ENCODE assay signal across 19 cellular contexts in the genomic region with DNA sequence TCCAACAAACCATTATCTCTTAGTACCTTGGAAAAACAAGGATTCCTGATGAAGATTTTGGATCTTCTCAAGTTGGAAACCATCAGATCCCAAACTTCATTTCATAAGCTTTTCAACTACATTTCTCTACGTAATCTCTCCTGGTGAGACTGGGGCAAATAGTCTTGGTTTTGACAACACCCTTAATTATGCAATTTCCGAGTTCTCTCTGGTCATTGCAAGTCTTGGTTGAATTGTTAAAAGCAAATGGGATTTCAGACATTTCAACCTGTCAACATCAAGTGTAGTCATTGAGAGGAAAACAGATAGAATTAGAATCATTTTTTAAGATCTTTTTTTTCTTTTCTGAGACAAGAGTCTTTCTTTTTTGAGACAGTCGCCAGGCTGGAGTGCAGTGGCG. TPM values are rescaled to one million over a fixed set of nuclear protein-coding genes. Genes with fewer than 3 reads are reported as not detected.
A peak's percentile ranks its signal among the peaks of the same experiment; 100 is the strongest.
DNase-seq lines count a peak whose midpoint lies in the region; ATAC-seq, FAIRE-seq and TF ChIP-seq lines count a peak whose summit lies in the region.
"Had no signal": no experiment of that assay in that cellular context is flagged by ENCODE, and none has a peak within 500 bp of the region (broad histone marks: within the 10 kb centered on the region; RNA-seq: fewer than 3 reads in every experiment).

No MANE protein-coding gene starts in this region.

- H3K4me3 Mint-ChIP-seq in CD8-positive, alpha-beta T cell: no peak overlapping the region
- H3K4me3 Mint-ChIP-seq: IgD-negative memory B cell had no signal

- ATAC-seq in CD8-positive, alpha-beta T cell: no peak
- ATAC-seq: activated naive CD4-positive, alpha-beta T cell treated with anti-CD3 and anti-CD28 coated beads, Interleukin-2, amount 50 U/mL, for 72 hours; left lung; right cardiac atrium had no signal

- CTCF ChIA-PET in CD8-positive, alpha-beta T cell (lab: Charles Lee): no interaction called here

- H3K27me3 Mint-ChIP-seq in CD8-positive, alpha-beta T cell (ENCODE audit: low read depth): no peaks in the 10 kb centered on the region

- H3K27me3 ChIP-seq in CD8-positive, alpha-beta T cell (ENCODE audit: insufficient read depth, low read length): no peaks in the 10 kb centered on the region
- no peaks in the 10 kb centered on the region for H3K27me3 ChIP-seq in spleen (replicated peaks in 1 of 7)
- no peaks in the 10 kb centered on the region for H3K27me3 ChIP-seq in mesenchymal stem cell (ENCODE audit: control insufficient read depth in 1 of 2, insufficient read depth in 1 of 2, low read length in 2 of 2)
- H3K27me3 ChIP-seq: left lung, ovary, Peyer's patch had no signal

- H3K36me3 Mint-ChIP-seq in CD8-positive, alpha-beta T cell: peaks cover 16% of the 10 kb centered on the region
- H3K36me3 Mint-ChIP-seq: IgD-negative memory B cell had no signal

- no peak for FAIRE-seq in GM12891 (lab: Jason Lieb, UNC)
- FAIRE-seq: H54 had no signal

- no peak overlapping the region for H3K4me2 ChIP-seq in mesenchymal stem cell (ENCODE audit: low read length, poor library complexity, severe bottlenecking)
- H3K4me2 ChIP-seq: SK-N-SH had no signal

- peaks cover 2% of the 10 kb centered on the region for H3K79me1 ChIP-seq in mesenchymal stem cell (replicated peaks; ENCODE audit: low read length, poor library complexity, severe bottlenecking)

- H3K9me3 ChIP-seq in CD8-positive, alpha-beta T cell (ENCODE audit: low read length): no peaks in the 10 kb centered on the region
- H3K9me3 ChIP-seq in spleen: no peaks in the 10 kb centered on the region
- H3K9me3 ChIP-seq in mesenchymal stem cell (ENCODE audit: control insufficient read depth, low read length): no peaks in the 10 kb centered on the region
- H3K9me3 ChIP-seq: left lung, ovary, Peyer's patch, SK-N-SH had no signal

- no peak overlapping the region for H2BK12ac ChIP-seq in mesenchymal stem cell (ENCODE audit: low read length in 2 of 2)

- H3K14ac ChIP-seq in mesenchymal stem cell (ENCODE audit: low read length in 2 of 2): no peak overlapping the region

- TF ChIP-seq POLR2A in spleen (IDR thresholded peaks at IDR 0.05): no peak
- TF ChIP-seq POLR2A in GM12891 (IDR thresholded peaks at IDR 0.05; ENCODE audit: low read depth, low read length): no peak

- H3K27ac ChIP-seq in CD8-positive, alpha-beta T cell (ENCODE audit: low read depth, low read length): no peak overlapping the region
- H3K27ac ChIP-seq in epithelial cell of prostate (peak overlapping the region; percentile 70), spleen (peak overlapping the region in 6 of 8 donors; percentile 43 to 95 (median 94)), mesenchymal stem cell (ENCODE audit: low read length, poor library complexity, severe bottlenecking) (no peak overlapping the region)
- H3K27ac ChIP-seq: Peyer's patch had no signal

- no peaks in the 10 kb centered on the region for H3K36me3 ChIP-seq in CD8-positive, alpha-beta T cell (ENCODE audit: insufficient read depth, low read length)
- H3K36me3 ChIP-seq in spleen (peaks cover 0 to 3% (median 0%) of the 10 kb centered on the region in 6 donors), mesenchymal stem cell (ENCODE audit: control insufficient read depth in 1 of 2, insufficient read depth in 2 of 2, low read depth in 1 of 2, low read length in 2 of 2) (peaks cover 0 to 9% of the 10 kb centered on the region in 2 experiments)
- H3K36me3 ChIP-seq: left lung, ovary, Peyer's patch had no signal

- POLR2A ChIA-PET in CD8-positive, alpha-beta T cell (lab: Charles Lee): no interaction called here

- H2AFZ ChIP-seq in mesenchymal stem cell (ENCODE audit: low read depth, low read length): no peak overlapping the region

- H2BK15ac ChIP-seq in mesenchymal stem cell (ENCODE audit: low read depth, poor library complexity, severe bottlenecking): no peak overlapping the region

- intact Hi-C loops in CD8-positive, alpha-beta T cell (cut with DNase I, micrococcal nuclease): loop anchor here in 1 of 2 experiments (1.0 kb wide), 1 partner anchor 25 kb away; no protein-coding TSS in a partner anchor
- intact Hi-C loops in spleen (cut with DNase I; ENCODE audit: low total_unique reads): no loop called here

- H2AK5ac ChIP-seq in mesenchymal stem cell (ENCODE audit: low read length, severe bottlenecking): no peak overlapping the region

- TF ChIP-seq CTCF in CD8-positive, alpha-beta T cell (IDR thresholded peaks at IDR 0.05): no peak
- TF ChIP-seq CTCF in spleen (IDR thresholded peaks at IDR 0.05 in 8 of 11, conservative IDR thresholded peaks at IDR 0.05 in 3 of 11): no peak

- WGBS in spleen, 5 donors: 58 to 80% (median 70%) methylated on average over 4 of the region's 4 CpGs
- 100% methylated on average over 4 of the region's 4 CpGs for WGBS in mesenchymal stem cell

- H3K4me1 ChIP-seq in CD8-positive, alpha-beta T cell (ENCODE audit: insufficient read depth, low read length): peaks cover 54% of the 10 kb centered on the region
- peaks cover 46 to 99% (median 66%) of the 10 kb centered on the region in 6 donors for H3K4me1 ChIP-seq in spleen
- H3K4me1 ChIP-seq in mesenchymal stem cell (ENCODE audit: control insufficient read depth, insufficient read depth, low read depth, low read length): peaks cover 12% of the 10 kb centered on the region

- H3K9ac ChIP-seq in mesenchymal stem cell (ENCODE audit: low read length): no peak overlapping the region
- H3K9ac ChIP-seq: SK-N-SH had no signal

- no peak overlapping the region for H3K4ac ChIP-seq in mesenchymal stem cell (ENCODE audit: low read depth in 1 of 2, low read length in 2 of 2)

- H3K4me3 ChIP-seq in CD8-positive, alpha-beta T cell (ENCODE audit: low read depth, low read length): no peak overlapping the region
- H3K4me3 ChIP-seq in spleen (no peak overlapping the region), mesenchymal stem cell (ENCODE audit: insufficient read depth in 1 of 2, low read depth in 1 of 2, low read length in 2 of 2) (no peak overlapping the region)
- H3K4me3 ChIP-seq: left lung, ovary, Peyer's patch had no signal

- peaks cover 70% of the 10 kb centered on the region for H3K4me1 Mint-ChIP-seq in CD8-positive, alpha-beta T cell (ENCODE audit: low read depth)

- no peak overlapping the region for H4K8ac ChIP-seq in mesenchymal stem cell (ENCODE audit: low read length)

- DNase-seq in CD8-positive, alpha-beta T cell: no peak
- DNase-seq in NOMO-1 treated with dmso at 0.1 percent for 144 hours (lab: John Stamatoyannopoulos, UW; ENCODE audit: unreplicated experiment) (peak; percentile 43), epithelial cell of prostate (ENCODE audit: low read depth, low spot score) (no peak), spleen (no peak), mesenchymal stem cell (no peak), GM12891 (ENCODE audit: insufficient read length, low spot score) (no peak)
- DNase-seq in stimulated activated CD4-positive, alpha-beta T cell treated with anti-CD3 and anti-CD28 coated beads, Interleukin-15, amount 100 ng/mL, for 24 hours: no peak
- DNase-seq: DMS79, left lung, NCI-H1694 treated with DMSO at 0.1 percent for 48 hours, NCI-H82, ovary, Peyer's patch, SK-N-SH, T1000 had no signal

- H3K18ac ChIP-seq in mesenchymal stem cell (ENCODE audit: low read depth in 1 of 2, low read length in 2 of 2): no peak overlapping the region

- no peak overlapping the region for H4K91ac ChIP-seq in mesenchymal stem cell (ENCODE audit: low read length)

- peak overlapping the region; percentile 4 for H3K27ac Mint-ChIP-seq in CD8-positive, alpha-beta T cell
- H3K27ac Mint-ChIP-seq: activated naive CD4-positive, alpha-beta T cell treated with anti-CD3 and anti-CD28 coated beads, Interleukin-2, amount 50 U/mL, for 72 hours had no signal

- no peaks in the 10 kb centered on the region for H3K9me3 Mint-ChIP-seq in CD8-positive, alpha-beta T cell

- H2BK120ac ChIP-seq in mesenchymal stem cell (ENCODE audit: low read depth, low read length): no peak overlapping the region

- H2BK5ac ChIP-seq in mesenchymal stem cell (ENCODE audit: low read depth, low read length, poor library complexity, severe bottlenecking): no peak overlapping the region

- H3K23ac ChIP-seq in mesenchymal stem cell (ENCODE audit: low read length in 2 of 2): no peak overlapping the region

TF ChIP-seq in GM12891, 5 proteins besides CTCF, POLR2A, EP300 and RAD21:
- TF ChIP-seq POLR2AphosphoS5 (IDR thresholded peaks at IDR 0.05; ENCODE audit: low read depth, low read length) (no peak), SPI1 (IDR thresholded peaks at IDR 0.05; ENCODE audit: low read depth, low read length) (no peak), TAF1 (IDR thresholded peaks at IDR 0.05; ENCODE audit: low read depth, low read length) (no peak), POU2F2 (IDR thresholded peaks at IDR 0.05; ENCODE audit: low read depth, low read length) (no peak), PAX5 (IDR thresholded peaks at IDR 0.05; ENCODE audit: insufficient read depth, low read length, severe bottlenecking) (no peak)

RNA-seq across cellular contexts. Expression of a gene that starts 26.2 kb away (rescaled TPM):
- 10 to 100 TPM; 62.1 to 66.6 TPM for total RNA-seq in CD8-positive, alpha-beta T cell
- 10 to 100 TPM; 23.6 to 74.4 (median 43.3) TPM for total RNA-seq in spleen
- polyA plus RNA-seq in spleen: 1 to 10 TPM; 2.9 to 3.8 (median 2.9) TPM
- polyA plus RNA-seq in mesenchymal stem cell (2013, experiment 1 of 2): 31.0 TPM
- polyA plus RNA-seq in mesenchymal stem cell (2013, experiment 2 of 2): 28.9 TPM
- polyA plus RNA-seq in GM12891 (2012; ENCODE audit: low read depth, missing spikeins): 6.7 TPM

Comparison
In these comparisons a context has a peak if more than half of its experiments do, and no peak if none do; other contexts are left out.
1. H3K27ac ChIP-seq: peak in epithelial cell of prostate (single experiment) and spleen (6 of 8); none in CD8-positive, alpha-beta T cell (single experiment) and mesenchymal stem cell (single experiment).